1 cellular context compared by ENCODE assay signal in the genomic region with DNA sequence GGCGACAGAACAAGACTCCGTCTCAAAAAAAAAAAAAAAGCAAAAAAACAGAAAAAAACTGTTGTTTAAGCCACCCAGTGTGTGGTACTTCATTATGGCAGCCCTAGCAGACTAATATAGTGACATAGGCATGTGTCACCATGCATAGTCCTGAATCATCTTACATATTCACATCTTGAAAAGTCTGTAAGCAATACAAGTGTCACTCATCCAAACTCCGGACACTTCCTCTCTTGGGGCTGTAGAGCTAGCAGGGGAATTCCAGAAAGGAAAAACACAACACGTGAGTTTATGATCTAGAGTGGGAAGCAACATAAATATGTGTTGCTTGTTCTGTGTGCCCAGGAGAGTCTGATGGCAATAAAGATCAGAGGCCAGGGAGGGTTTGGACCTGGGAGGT.
TF ChIP-seq lines count a peak whose summit lies in the region.

No MANE protein-coding gene starts in this region.

TF ChIP-seq in endothelial cell of umbilical vein, 7 proteins besides CTCF, POLR2A, EP300 and RAD21:
- TF ChIP-seq GATA2 (IDR thresholded peaks at IDR 0.05; ENCODE audit: insufficient read depth, insufficient read length, low read depth, low read length): no peak
